In the genomic region with DNA sequence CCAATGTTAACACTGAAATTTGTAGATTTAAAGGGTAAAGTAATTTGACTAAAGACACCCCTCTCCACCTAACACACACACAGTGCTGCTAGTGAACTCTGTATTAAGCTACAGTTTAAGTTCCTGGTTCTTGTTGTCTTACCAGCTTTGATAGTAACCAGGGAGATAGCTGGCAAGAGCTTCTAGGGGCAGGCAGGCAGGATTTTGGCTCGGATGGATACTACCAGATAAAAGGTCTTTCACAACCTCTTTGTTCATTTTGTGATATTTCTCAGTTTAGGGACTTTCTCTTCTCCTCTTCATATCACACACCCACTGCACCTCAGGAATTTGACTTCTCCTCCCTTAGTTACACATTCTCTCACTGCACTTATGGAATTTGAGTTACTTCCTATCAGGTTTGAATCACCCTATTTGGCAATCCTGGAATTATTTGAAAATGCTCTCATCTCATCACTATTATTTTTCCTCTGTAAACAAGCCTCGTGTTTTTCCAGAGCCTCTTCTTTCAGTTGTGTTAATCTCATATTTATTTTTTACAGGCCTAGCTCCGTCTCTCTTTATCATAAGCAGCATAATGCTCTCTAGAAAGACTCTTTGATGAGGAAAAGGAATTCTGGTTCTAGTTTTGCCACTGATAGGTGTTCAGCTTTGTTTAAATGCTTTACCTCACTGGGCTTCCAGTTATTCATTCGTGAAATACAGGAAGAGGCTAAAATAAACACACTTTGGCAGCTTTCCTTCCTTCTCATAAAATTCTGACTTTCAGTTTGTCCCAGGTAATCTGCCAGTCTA, we compare ENCODE assay signal across 9 cellular contexts. TPM values are rescaled to one million over a fixed set of nuclear protein-coding genes. Genes with fewer than 3 reads are reported as not detected.
DNase-seq lines count a peak whose midpoint lies in the region; TF ChIP-seq lines count a peak whose summit lies in the region.
"Had no signal": no experiment of that assay in that cellular context is flagged by ENCODE, and none has a peak within 500 bp of the region (broad histone marks: within the 10 kb centered on the region; RNA-seq: fewer than 3 reads in every experiment).

No MANE protein-coding gene starts in this region.

- H3K27ac Mint-ChIP-seq in activated T-helper 1 cell treated with anti-CD3 and anti-CD28 coated beads, Interleukin-12 subunit alpha, Interleukin-12 subunit beta, Interleukin-2, Interleukin-4 antibody, amounts not matched to agents 30 ng/mL and 10 ng/mL and 1 ng/mL, durations not matched to agents 14 hours and 24 hours and 36 hours = no peak overlapping the region
- H3K27ac Mint-ChIP-seq: dendritic cell treated with granulocyte-macrophage colony-stimulating factor and Interleukin-4, amounts not matched to agents 40 ng/mL and 50 ng/mL, for 4 days had no signal

- H3K4me1 Mint-ChIP-seq in activated T-helper 1 cell treated with anti-CD3 and anti-CD28 coated beads, Interleukin-12 subunit alpha, Interleukin-12 subunit beta, Interleukin-2, Interleukin-4 antibody, amounts not matched to agents 30 ng/mL and 10 ng/mL and 1 ng/mL, durations not matched to agents 14 hours and 24 hours and 36 hours (ENCODE audit: low read depth) = no peaks in the 10 kb centered on the region

- H3K27me3 ChIP-seq in H7 (ENCODE audit: control insufficient read depth, insufficient read depth, low read length) = no peaks in the 10 kb centered on the region

- CTCF ChIA-PET in AG04449 (lab: Yijun Ruan, JAX) = interaction anchor here (0.8 to 3.5 kb wide), 12 partner anchors 9 to 384 kb away, joined by 3 to 30 read pairs (median 4); a partner anchor contains a TSS

- POLR2A ChIA-PET in AG04449 (lab: Yijun Ruan, JAX) = interaction anchor here (1.2 kb wide), 1 partner anchor 32 kb away, joined by 3 read pairs; no protein-coding TSS in a partner anchor

- H3K4me3 ChIP-seq in AG04449 (ENCODE audit: low read depth, low read length) (no peak overlapping the region), H7 (ENCODE audit: insufficient read depth, low read depth, low read length) (no peak overlapping the region)

- H3K4me3 Mint-ChIP-seq in activated T-helper 1 cell treated with anti-CD3 and anti-CD28 coated beads, Interleukin-12 subunit alpha, Interleukin-12 subunit beta, Interleukin-2, Interleukin-4 antibody, amounts not matched to agents 30 ng/mL and 10 ng/mL and 1 ng/mL, durations not matched to agents 14 hours and 24 hours and 36 hours = no peak overlapping the region
- H3K4me3 Mint-ChIP-seq: dendritic cell treated with granulocyte-macrophage colony-stimulating factor and Interleukin-4, amounts not matched to agents 40 ng/mL and 50 ng/mL, for 4 days had no signal

- H3K36me3 ChIP-seq in H7 (replicated peaks; ENCODE audit: control insufficient read depth, insufficient read depth, low read length) = no peaks in the 10 kb centered on the region

- intact Hi-C loops in activated T-helper 1 cell treated with anti-CD3 and anti-CD28 coated beads, Interleukin-12 subunit alpha, Interleukin-12 subunit beta, Interleukin-2, Interleukin-4 antibody, amounts not matched to agents 30 ng/mL and 10 ng/mL and 1 ng/mL, durations not matched to agents 14 hours and 24 hours and 36 hours (cut with micrococcal nuclease) = no loop called here

- TF ChIP-seq CTCF in AG04449 (IDR thresholded peaks at IDR 0.05; ENCODE audit: insufficient read depth, low read length, missing control alignments) = no peak

- H3K27me3 Mint-ChIP-seq in activated T-helper 1 cell treated with anti-CD3 and anti-CD28 coated beads, Interleukin-12 subunit alpha, Interleukin-12 subunit beta, Interleukin-2, Interleukin-4 antibody, amounts not matched to agents 30 ng/mL and 10 ng/mL and 1 ng/mL, durations not matched to agents 14 hours and 24 hours and 36 hours (ENCODE audit: insufficient read depth) = peaks cover 2% of the 10 kb centered on the region
- H3K27me3 Mint-ChIP-seq: dendritic cell treated with granulocyte-macrophage colony-stimulating factor and Interleukin-4, amounts not matched to agents 40 ng/mL and 50 ng/mL, for 4 days had no signal

- DNase-seq in AG04449 (ENCODE audit: low read depth, low spot score) (peak; percentile 91), NAMALWA (ENCODE audit: low spot score) (peak; percentile 12), dedifferentiated amniotic fluid mesenchymal stem cell (ENCODE audit: extremely low spot score) (peak; percentile 91), lung microvascular endothelial cell (ENCODE audit: low read depth in 2 of 2) (peak; percentile 76 to 90), H7 (no peak)
- DNase-seq in stimulated activated naive CD4-positive, alpha-beta T cell (lab: John Stamatoyannopoulos, UW) = no peak
- no peak for DNase-seq in activated T-helper 1 cell treated with anti-CD3 and anti-CD28 coated beads, Interleukin-12 subunit alpha, Interleukin-12 subunit beta, Interleukin-2, Interleukin-4 antibody, amounts not matched to agents 30 ng/mL and 10 ng/mL and 1 ng/mL, durations not matched to agents 14 hours and 24 hours and 36 hours (ENCODE audit: low spot score)
- no peak for DNase-seq in stimulated activated CD8-positive, alpha-beta memory T cell treated with anti-CD3 and anti-CD28 coated beads, Interleukin-4, amount 100 ng/mL, for 48 hours

- H3K9me3 Mint-ChIP-seq in activated T-helper 1 cell treated with anti-CD3 and anti-CD28 coated beads, Interleukin-12 subunit alpha, Interleukin-12 subunit beta, Interleukin-2, Interleukin-4 antibody, amounts not matched to agents 30 ng/mL and 10 ng/mL and 1 ng/mL, durations not matched to agents 14 hours and 24 hours and 36 hours = no peaks in the 10 kb centered on the region

- no peaks in the 10 kb centered on the region for H3K36me3 Mint-ChIP-seq in activated T-helper 1 cell treated with anti-CD3 and anti-CD28 coated beads, Interleukin-12 subunit alpha, Interleukin-12 subunit beta, Interleukin-2, Interleukin-4 antibody, amounts not matched to agents 30 ng/mL and 10 ng/mL and 1 ng/mL, durations not matched to agents 14 hours and 24 hours and 36 hours (ENCODE audit: low read depth)

RNA-seq across cellular contexts. Expression of a gene that starts 23.0 kb away (rescaled TPM):
- total RNA-seq in lung microvascular endothelial cell = 0.20 and 0.44 TPM in 2 replicates
- 0.22 and 0.34 TPM in 2 replicates for total RNA-seq in activated T-helper 1 cell treated with anti-CD3 and anti-CD28 coated beads, Interleukin-12 subunit alpha, Interleukin-12 subunit beta, Interleukin-2, Interleukin-4 antibody, amounts not matched to agents 30 ng/mL and 10 ng/mL and 1 ng/mL, durations not matched to agents 14 hours and 24 hours and 36 hours
- 0.62 and 0.67 TPM in 2 replicates for total RNA-seq in H7 (2014; rRNA removed; shearing (Covaris generic))

RNA-seq across cellular contexts. Expression of a gene that starts 42.7 kb away (rescaled TPM):
- total RNA-seq in lung microvascular endothelial cell = not detected in 2 replicates
- total RNA-seq in activated T-helper 1 cell treated with anti-CD3 and anti-CD28 coated beads, Interleukin-12 subunit alpha, Interleukin-12 subunit beta, Interleukin-2, Interleukin-4 antibody, amounts not matched to agents 30 ng/mL and 10 ng/mL and 1 ng/mL, durations not matched to agents 14 hours and 24 hours and 36 hours = not detected in 2 replicates
- total RNA-seq in H7 (2014; rRNA removed; shearing (Covaris generic)) = 0.96 and 1.6 TPM in 2 replicates

Comparison
In these comparisons a context has a peak if more than half of its experiments do, and no peak if none do; other contexts are left out.
1. DNase-seq: peak in AG04449 (single experiment), NAMALWA (single experiment), dedifferentiated amniotic fluid mesenchymal stem cell (single experiment) and lung microvascular endothelial cell (2 of 2); none in stimulated activated naive CD4-positive, alpha-beta T cell (0 of 6), activated T-helper 1 cell treated with anti-CD3 and anti-CD28 coated beads, Interleukin-12 subunit alpha, Interleukin-12 subunit beta, Interleukin-2, Interleukin-4 antibody, amounts not matched to agents 30 ng/mL and 10 ng/mL and 1 ng/mL, durations not matched to agents 14 hours and 24 hours and 36 hours (single experiment), stimulated activated CD8-positive, alpha-beta memory T cell treated with anti-CD3 and anti-CD28 coated beads, Interleukin-4, amount 100 ng/mL, for 48 hours (single experiment) and H7 (single experiment).